ENCODE assay signal across 25 cellular contexts in the genomic region with DNA sequence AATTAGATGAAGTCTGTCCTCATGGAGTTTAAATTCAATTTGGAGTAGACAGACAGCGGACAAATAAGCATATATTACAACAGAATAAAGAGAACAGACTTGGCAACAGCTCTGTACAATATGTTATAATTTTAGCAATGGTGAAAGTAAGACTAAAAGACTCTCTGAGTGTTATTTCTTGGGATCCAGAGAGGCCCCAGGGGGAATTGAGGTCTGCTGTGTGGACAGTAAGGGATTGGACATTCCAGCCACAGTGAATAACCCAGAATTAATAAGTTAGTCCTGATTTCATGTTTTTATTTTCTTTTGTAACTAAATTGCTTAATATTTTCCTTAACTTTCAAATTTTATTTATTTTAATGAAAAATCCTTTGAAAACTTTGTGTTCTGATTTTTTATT.
"Had no signal": no experiment of that assay in that cellular context is flagged by ENCODE, and none has a peak within 500 bp of the region (broad histone marks: within the 10 kb centered on the region; RNA-seq: fewer than 3 reads in every experiment).

No MANE protein-coding gene starts in this region.

- H3K27ac ChIP-seq: dorsolateral prefrontal cortex, left ventricle myocardium inferior, lower lobe of right lung, ovary, psoas muscle, suprapubic skin, thyroid gland had no signal

- H3K9me3 ChIP-seq: left ventricle myocardium inferior, lower lobe of right lung, ovary, psoas muscle, suprapubic skin, thyroid gland had no signal

- H3K4me3 Mint-ChIP-seq: immature natural killer cell; naive thymus-derived CD8-positive, alpha-beta T cell; stimulated activated naive B cell treated with anti-CD40 and anti-IgM and Interleukin-4, amounts not matched to agents 10 μg/mL and 1 μg/mL and 100 μg/mL, for 72 hours; stimulated activated naive CD8-positive, alpha-beta T cell treated with anti-CD3 and anti-CD28 coated beads, Interleukin-15, Interleukin-2, amounts not matched to agents 100 ng/mL and 50 ng/mL, for 24 hours; type B pancreatic cell had no signal

- H3K4me3 ChIP-seq: dorsolateral prefrontal cortex, left ventricle myocardium inferior, lower lobe of right lung, ovary, psoas muscle, suprapubic skin, thyroid gland had no signal

- H3K27ac Mint-ChIP-seq: immature natural killer cell; stimulated activated naive B cell treated with anti-CD40 and anti-IgM and Interleukin-4, amounts not matched to agents 10 μg/mL and 1 μg/mL and 100 μg/mL, for 72 hours; stimulated activated naive CD8-positive, alpha-beta T cell treated with anti-CD3 and anti-CD28 coated beads, Interleukin-15, Interleukin-2, amounts not matched to agents 100 ng/mL and 50 ng/mL, for 24 hours; type B pancreatic cell had no signal

- H3K36me3 Mint-ChIP-seq: immature natural killer cell; stimulated activated naive B cell treated with anti-CD40 and anti-IgM and Interleukin-4, amounts not matched to agents 10 μg/mL and 1 μg/mL and 100 μg/mL, for 72 hours had no signal

- ATAC-seq: left colon; lower lobe of right lung; naive thymus-derived CD8-positive, alpha-beta T cell; psoas muscle; right cardiac atrium; stimulated activated naive B cell treated with anti-CD40 and anti-IgM and Interleukin-4, amounts not matched to agents 10 μg/mL and 1 μg/mL and 100 μg/mL, for 72 hours had no signal

- H3K36me3 ChIP-seq: left ventricle myocardium inferior, lower lobe of right lung, ovary, suprapubic skin, thyroid gland had no signal

- H3K4me1 ChIP-seq: lower lobe of right lung, suprapubic skin, thyroid gland had no signal

- DNase-seq: cerebellar nuclear complex; dorsolateral prefrontal cortex; effector CD4-positive, alpha-beta T cell; hypothalamus; immature natural killer cell; islet precursor cell; kidney glomerular epithelial cell; left colon; left ventricle myocardium inferior; lower lobe of right lung; midbrain; naive thymus-derived CD8-positive, alpha-beta T cell; occipital lobe; ovary; posterior cingulate gyrus; psoas muscle; right cardiac atrium; small intestine; stimulated activated CD4-positive, alpha-beta T cell treated with anti-CD3 and anti-CD28 coated beads, Interleukin-15, amount 100 ng/mL, for 24 hours; stimulated activated CD4-positive, alpha-beta T cell treated with anti-CD3 and anti-CD28 coated beads, Interleukin-2, amount 100 ng/mL, for 48 hours; stimulated activated naive B cell treated with anti-CD40 and anti-IgM and Interleukin-4, amounts not matched to agents 10 μg/mL and 1 μg/mL and 100 μg/mL, for 72 hours; thyroid gland had no signal

- H3K9me3 Mint-ChIP-seq: immature natural killer cell; naive thymus-derived CD8-positive, alpha-beta T cell; stimulated activated naive B cell treated with anti-CD40 and anti-IgM and Interleukin-4, amounts not matched to agents 10 μg/mL and 1 μg/mL and 100 μg/mL, for 72 hours; stimulated activated naive CD8-positive, alpha-beta T cell treated with anti-CD3 and anti-CD28 coated beads, Interleukin-15, Interleukin-2, amounts not matched to agents 100 ng/mL and 50 ng/mL, for 24 hours; type B pancreatic cell had no signal

- H3K27me3 Mint-ChIP-seq: naive thymus-derived CD8-positive, alpha-beta T cell; stimulated activated naive B cell treated with anti-CD40 and anti-IgM and Interleukin-4, amounts not matched to agents 10 μg/mL and 1 μg/mL and 100 μg/mL, for 72 hours; stimulated activated naive CD8-positive, alpha-beta T cell treated with anti-CD3 and anti-CD28 coated beads, Interleukin-15, Interleukin-2, amounts not matched to agents 100 ng/mL and 50 ng/mL, for 24 hours; type B pancreatic cell had no signal

- H3K27me3 ChIP-seq: dorsolateral prefrontal cortex, ovary, suprapubic skin, thyroid gland had no signal

- H3K4me1 Mint-ChIP-seq: immature natural killer cell; stimulated activated naive B cell treated with anti-CD40 and anti-IgM and Interleukin-4, amounts not matched to agents 10 μg/mL and 1 μg/mL and 100 μg/mL, for 72 hours had no signal
